6 cellular contexts compared by ENCODE assay signal in genomic region chr11:89047159-89047558, GRCh38. TPM values are rescaled to one million over a fixed set of nuclear protein-coding genes. Genes with fewer than 3 reads are reported as not detected.
"Had no signal": no experiment of that assay in that cellular context is flagged by ENCODE, and none has a peak within 500 bp of the region (broad histone marks: within the 10 kb centered on the region; RNA-seq: fewer than 3 reads in every experiment).

No MANE protein-coding gene starts in this region.

RNA-seq across cellular contexts. Expression of gene GRM5, which starts 18.6 kb away (rescaled TPM):
- total RNA-seq: colonic mucosa, esophagus mucosa, esophagus muscularis mucosa, fibroblast of lung, gastrocnemius medialis, gastroesophageal sphincter had no signal
